ENCODE assay signal across 12 cellular contexts in the genomic region with DNA sequence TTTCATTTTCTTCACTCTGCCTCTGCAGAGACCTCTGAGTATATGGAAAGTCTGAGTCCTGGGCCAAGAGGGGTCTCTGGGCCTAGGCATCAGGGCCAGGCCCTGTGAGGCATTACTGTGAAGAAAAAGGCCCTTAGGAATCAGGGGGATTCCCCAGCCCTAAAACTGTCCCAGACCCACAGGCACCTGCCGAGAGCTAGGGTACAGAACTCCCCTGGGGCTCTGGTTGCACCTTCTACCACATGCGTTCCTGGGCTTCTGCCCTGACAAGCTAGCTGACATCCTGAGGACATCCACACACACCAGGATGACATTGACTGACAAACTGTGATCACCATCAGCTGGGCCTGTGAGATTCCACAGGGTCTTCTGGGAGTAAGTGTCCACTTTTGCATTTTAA.
DNase-seq lines count a peak whose midpoint lies in the region; ATAC-seq and TF ChIP-seq lines count a peak whose summit lies in the region.
"Had no signal": no experiment of that assay in that cellular context is flagged by ENCODE, and none has a peak within 500 bp of the region (broad histone marks: within the 10 kb centered on the region; RNA-seq: fewer than 3 reads in every experiment).

No MANE protein-coding gene starts in this region.

- H3K4me3 ChIP-seq in WERI-Rb-1 (ENCODE audit: low read depth, low read length): no peak overlapping the region

- no peak overlapping the region for H3K27ac ChIP-seq in WERI-Rb-1

- ATAC-seq in GM18505 (IDR thresholded peaks at IDR 0.05; ENCODE audit: unreplicated experiment) (peak; percentile 65), GM19467 (IDR thresholded peaks at IDR 0.05; ENCODE audit: unreplicated experiment) (peak; percentile 74), HG02885 (IDR thresholded peaks at IDR 0.05; ENCODE audit: poor library complexity, unreplicated experiment) (peak; percentile 76), HG03575 (IDR thresholded peaks at IDR 0.05; ENCODE audit: extremely low read depth, insufficient number of reproducible peaks, low FRiP score, unreplicated experiment) (peak; percentile 50), HG03039 (IDR thresholded peaks at IDR 0.05; ENCODE audit: unreplicated experiment) (no peak)

- H3K9me3 ChIP-seq in WERI-Rb-1 (ENCODE audit: severe bottlenecking): peaks cover 5% of the 10 kb centered on the region

- TF ChIP-seq POLR2A in GM18505 (IDR thresholded peaks at IDR 0.05; ENCODE audit: borderline replicate concordance, extremely low read depth, insufficient read depth, insufficient read length): no peak

- DNase-seq in WERI-Rb-1 (no peak), HEK293T (ENCODE audit: extremely low spot score) (no peak), NCI-H1436 (lab: John Stamatoyannopoulos, UW) (no peak)
- DNase-seq: activated CD4-positive, alpha-beta T cell treated with anti-CD3 and anti-CD28 coated beads, Interleukin-2, amount 50 U/mL, for 1 hour; CD4-positive, CD25-positive, alpha-beta regulatory T cell; cortex of kidney; NCI-H69 had no signal

- POLR2A ChIA-PET in HEK293T (lab: Yijun Ruan, JAX): no interaction called here

- no peak for TF ChIP-seq CTCF in WERI-Rb-1 (IDR thresholded peaks at IDR 0.05; ENCODE audit: low read depth, low read length)

- H3K27me3 ChIP-seq in WERI-Rb-1 (ENCODE audit: insufficient read depth, low read depth, severe bottlenecking): no peaks in the 10 kb centered on the region

- CTCF ChIA-PET in HEK293T (lab: Yijun Ruan, JAX): interaction anchor here (0.9 kb wide), 1 partner anchor 9 kb away, joined by 3 read pairs; no protein-coding TSS in a partner anchor

- no peaks in the 10 kb centered on the region for H3K36me3 ChIP-seq in WERI-Rb-1

TF ChIP-seq in HEK293T, 16 proteins besides CTCF, POLR2A, EP300 and RAD21:
- TF ChIP-seq SP1 (IDR thresholded peaks at IDR 0.05): no peak
- no peak for TF ChIP-seq LEF1 (IDR thresholded peaks at IDR 0.05; ENCODE audit: borderline replicate concordance)
- TF ChIP-seq FOXM1 (IDR thresholded peaks at IDR 0.05; ENCODE audit: borderline replicate concordance): no peak
- no peak for TF ChIP-seq NFRKB (IDR thresholded peaks at IDR 0.05)
- no peak for TF ChIP-seq ELF4 (IDR thresholded peaks at IDR 0.05)
- no peak for TF ChIP-seq ARNT (IDR thresholded peaks at IDR 0.05)
- TF ChIP-seq, protein P1, sequence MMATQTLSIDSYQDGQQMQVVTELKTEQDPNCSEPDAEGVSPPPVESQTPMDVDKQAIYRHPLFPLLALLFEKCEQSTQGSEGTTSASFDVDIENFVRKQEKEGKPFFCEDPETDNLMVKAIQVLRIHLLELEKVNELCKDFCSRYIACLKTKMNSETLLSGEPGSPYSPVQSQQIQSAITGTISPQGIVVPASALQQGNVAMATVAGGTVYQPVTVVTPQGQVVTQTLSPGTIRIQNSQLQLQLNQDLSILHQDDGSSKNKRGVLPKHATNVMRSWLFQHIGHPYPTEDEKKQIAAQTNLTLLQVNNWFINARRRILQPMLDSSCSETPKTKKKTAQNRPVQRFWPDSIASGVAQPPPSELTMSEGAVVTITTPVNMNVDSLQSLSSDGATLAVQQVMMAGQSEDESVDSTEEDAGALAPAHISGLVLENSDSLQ (IDR thresholded peaks at IDR 0.05): no peak
- no peak for TF ChIP-seq L3MBTL2 (conservative IDR thresholded peaks at IDR 0.05)
- TF ChIP-seq FOXA1 (IDR thresholded peaks at IDR 0.05): no peak
- no peak for TF ChIP-seq FOXK2 (IDR thresholded peaks at IDR 0.05)
- no peak for TF ChIP-seq TARDBP (IDR thresholded peaks at IDR 0.05)
- no peak for TF ChIP-seq SUZ12 (IDR thresholded peaks at IDR 0.05)
- TF ChIP-seq BHLHE40 (IDR thresholded peaks at IDR 0.05; ENCODE audit: borderline replicate concordance): no peak
- TF ChIP-seq HDGF (IDR thresholded peaks at IDR 0.05; ENCODE audit: borderline replicate concordance): no peak
- no peak for TF ChIP-seq CTBP1 (IDR thresholded peaks at IDR 0.05; ENCODE audit: borderline replicate concordance)
- TF ChIP-seq ZNF384 (IDR thresholded peaks at IDR 0.05): no peak
TF ChIP-seq in HEK293T: peak in this region for 0.
